1 cellular context compared by ENCODE assay signal in genomic region chr22:41377846-41378245, GRCh38.
TF ChIP-seq lines count a peak whose summit lies in the region.

No MANE protein-coding gene starts in this region.

TF ChIP-seq in IMR-90, 13 proteins besides CTCF, POLR2A, EP300 and RAD21:
- TF ChIP-seq ELK1 (IDR thresholded peaks at IDR 0.05; ENCODE audit: borderline replicate concordance, low read depth, low read length) (no peak), CEBPB (IDR thresholded peaks at IDR 0.05; ENCODE audit: low read depth, low read length) (no peak), MAFK (IDR thresholded peaks at IDR 0.05; ENCODE audit: low read depth, low read length) (no peak), CHD1 (IDR thresholded peaks at IDR 0.05; ENCODE audit: low read depth, low read length) (no peak), SMC3 (IDR thresholded peaks at IDR 0.05; ENCODE audit: low read depth, low read length) (no peak), USF2 (IDR thresholded peaks at IDR 0.05; ENCODE audit: low read depth, low read length) (no peak), MAZ (IDR thresholded peaks at IDR 0.05; ENCODE audit: borderline replicate concordance, low read depth, low read length) (no peak), RFX5 (IDR thresholded peaks at IDR 0.05; ENCODE audit: low read depth, low read length) (no peak), RCOR1 (IDR thresholded peaks at IDR 0.05; ENCODE audit: insufficient replicate concordance, low read length) (no peak), BHLHE40 (IDR thresholded peaks at IDR 0.05; ENCODE audit: low read depth, low read length) (no peak), MXI1 (IDR thresholded peaks at IDR 0.05; ENCODE audit: borderline replicate concordance, low read depth, low read length) (no peak), NFE2L2 (IDR thresholded peaks at IDR 0.05; ENCODE audit: low read depth, low read length) (no peak)
